In the genomic region with DNA sequence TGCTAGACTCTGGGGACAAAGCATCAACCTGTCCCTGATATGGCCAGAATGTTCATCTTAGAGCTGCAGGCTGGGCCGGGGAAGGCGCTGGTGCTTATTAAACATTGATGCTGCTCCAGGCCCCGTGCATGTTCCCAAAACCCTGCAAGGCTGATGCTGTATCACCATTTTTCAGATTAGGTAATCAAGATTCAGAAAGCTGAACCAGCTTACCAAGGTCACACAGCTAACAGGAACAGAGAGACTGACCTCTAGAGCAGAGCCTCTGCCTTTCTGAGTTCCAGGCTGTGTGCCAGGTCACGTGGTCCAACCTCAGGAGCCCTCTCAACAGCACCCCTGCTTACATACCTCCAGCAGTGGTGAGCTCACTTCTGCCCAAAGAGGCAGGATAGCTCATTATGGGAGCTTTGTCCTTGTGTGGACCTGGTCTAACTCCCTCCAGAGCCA, we compare ENCODE assay signal across 16 cellular contexts. TPM values are rescaled to one million over a fixed set of nuclear protein-coding genes. Genes with fewer than 3 reads are reported as not detected.
A peak's percentile ranks its signal among the peaks of the same experiment; 100 is the strongest.
DNase-seq lines count a peak whose midpoint lies in the region; ATAC-seq and TF ChIP-seq lines count a peak whose summit lies in the region.
"Had no signal": no experiment of that assay in that cellular context is flagged by ENCODE, and none has a peak within 500 bp of the region (broad histone marks: within the 10 kb centered on the region; RNA-seq: fewer than 3 reads in every experiment).

No MANE protein-coding gene starts in this region.

- no peak overlapping the region for H3K4me2 ChIP-seq in MM.1S (ENCODE audit: low read depth, low read length)

- ATAC-seq in body of pancreas (peak; percentile 55), GM19452 (IDR thresholded peaks at IDR 0.05; ENCODE audit: unreplicated experiment) (no peak)

- H3K4me1 ChIP-seq in MM.1S (ENCODE audit: low read length) = no peaks in the 10 kb centered on the region
- no peaks in the 10 kb centered on the region for H3K4me1 ChIP-seq in body of pancreas
- H3K4me1 ChIP-seq: HAP-1 had no signal

- H3K9ac ChIP-seq in MM.1S (ENCODE audit: low read length) = no peak overlapping the region

- H3K27me3 ChIP-seq in MM.1S (replicated peaks; ENCODE audit: insufficient read depth, low read length) = no peaks in the 10 kb centered on the region
- H3K27me3 ChIP-seq in body of pancreas = no peaks in the 10 kb centered on the region
- H3K27me3 ChIP-seq: neutrophil had no signal

- DNase-seq in GM12865 (ENCODE audit: low read depth) = peak; percentile 61
- peak; percentile 32 for DNase-seq in MM.1S
- DNase-seq in body of pancreas = peak in 1 of 4 donors; percentile 34
- DNase-seq in renal cortical epithelial cell (ENCODE audit: low read depth) = peak; percentile 44
- DNase-seq in activated CD4-positive, alpha-beta memory T cell treated with anti-CD3 and anti-CD28 coated beads for 36 hours = no peak
- no peak for DNase-seq in GM19240 (ENCODE audit: insufficient read length, low spot score)
- DNase-seq: activated CD4-positive, alpha-beta T cell treated with anti-CD3 and anti-CD28 coated beads, Interleukin-2, amount 50 U/mL, for 48 hours; aorta; CD4-positive, CD25-positive, alpha-beta regulatory T cell; NCI-H1105 treated with DMSO at 0.1 percent for 48 hours; NCI-H524; stimulated activated naive CD4-positive, alpha-beta T cell had no signal

- H3K27ac ChIP-seq in MM.1S (ENCODE audit: low read length) (no peak overlapping the region), body of pancreas (no peak overlapping the region)
- H3K27ac ChIP-seq: neutrophil had no signal

- no peak for TF ChIP-seq POLR2A in body of pancreas (IDR thresholded peaks at IDR 0.05)

- H3F3A ChIP-seq in MM.1S (ENCODE audit: insufficient read depth, low read length) = no peaks in the 10 kb centered on the region

- no peaks in the 10 kb centered on the region for H3K36me3 Mint-ChIP-seq in activated CD4-positive, alpha-beta memory T cell treated with anti-CD3 and anti-CD28 coated beads for 36 hours
- H3K36me3 Mint-ChIP-seq: CD4-positive, CD25-positive, alpha-beta regulatory T cell had no signal

- no peaks in the 10 kb centered on the region for H3K27me3 Mint-ChIP-seq in activated CD4-positive, alpha-beta memory T cell treated with anti-CD3 and anti-CD28 coated beads for 36 hours

- H3K79me2 ChIP-seq in MM.1S (ENCODE audit: low read length) = no peaks in the 10 kb centered on the region

- TF ChIP-seq CTCF in GM12865 (IDR thresholded peaks at IDR 0.05; ENCODE audit: insufficient read depth, low read depth, low read length, missing control alignments) (no peak), MM.1S (IDR thresholded peaks at IDR 0.05; ENCODE audit: low read length) (no peak), body of pancreas (IDR thresholded peaks at IDR 0.05) (no peak)

- no peaks in the 10 kb centered on the region for H3K4me1 Mint-ChIP-seq in activated CD4-positive, alpha-beta memory T cell treated with anti-CD3 and anti-CD28 coated beads for 36 hours (ENCODE audit: low read depth)
- H3K4me1 Mint-ChIP-seq: CD4-positive, CD25-positive, alpha-beta regulatory T cell had no signal

- WGBS in body of pancreas, 2 donors = 64% methylated on average over 4 of the region's 4 CpGs; no CpG with 5 or more reads in 1 of the 2 donors

- no peak overlapping the region for H2AFZ ChIP-seq in MM.1S (ENCODE audit: low read length)

- no peaks in the 10 kb centered on the region for H3K9me3 Mint-ChIP-seq in activated CD4-positive, alpha-beta memory T cell treated with anti-CD3 and anti-CD28 coated beads for 36 hours

- no peaks in the 10 kb centered on the region for H3K9me2 ChIP-seq in MM.1S (replicated peaks; ENCODE audit: insufficient read depth, low read length)

- H3K4me3 ChIP-seq in GM12865 (ENCODE audit: low read depth, low read length) (no peak overlapping the region), MM.1S (ENCODE audit: low read length) (no peak overlapping the region), body of pancreas (no peak overlapping the region)
- H3K4me3 ChIP-seq: HAP-1 had no signal

- H4K20me1 ChIP-seq in MM.1S (ENCODE audit: insufficient read depth, low read length) = no peaks in the 10 kb centered on the region

- H3K36me3 ChIP-seq in MM.1S (replicated peaks; ENCODE audit: insufficient read depth, low read length) (no peaks in the 10 kb centered on the region), body of pancreas (replicated peaks in 1 of 2; ENCODE audit: insufficient read depth in 1 of 2, low read depth in 2 of 2) (no peaks in the 10 kb centered on the region)
- H3K36me3 ChIP-seq: HAP-1, neutrophil had no signal

- no peak overlapping the region for H3K4me3 Mint-ChIP-seq in activated CD4-positive, alpha-beta memory T cell treated with anti-CD3 and anti-CD28 coated beads for 36 hours
- H3K4me3 Mint-ChIP-seq: CD4-positive, CD25-positive, alpha-beta regulatory T cell had no signal

- no peak overlapping the region for H3K27ac Mint-ChIP-seq in activated CD4-positive, alpha-beta memory T cell treated with anti-CD3 and anti-CD28 coated beads for 36 hours
- H3K27ac Mint-ChIP-seq: CD4-positive, CD25-positive, alpha-beta regulatory T cell had no signal

- POLR2A ChIA-PET in activated CD4-positive, alpha-beta memory T cell treated with anti-CD3 and anti-CD28 coated beads for 36 hours (lab: Charles Lee) = no interaction called here

- intact Hi-C loops in body of pancreas (cut with DNase I) = no loop called here
- intact Hi-C loops in activated CD4-positive, alpha-beta memory T cell treated with anti-CD3 and anti-CD28 coated beads for 36 hours (cut with micrococcal nuclease) = no loop called here

- CTCF ChIA-PET in activated CD4-positive, alpha-beta memory T cell treated with anti-CD3 and anti-CD28 coated beads for 36 hours (lab: Charles Lee) = no interaction called here

- H3K9me3 ChIP-seq in MM.1S (replicated peaks; ENCODE audit: insufficient read depth, low read length) (no peaks in the 10 kb centered on the region), body of pancreas (no peaks in the 10 kb centered on the region)
- H3K9me3 ChIP-seq: HAP-1, neutrophil had no signal

RNA-seq across cellular contexts. Expression of gene VSTM2L, which starts 16.1 kb away (rescaled TPM):
- total RNA-seq in body of pancreas (1 to 10 TPM; 5.3 to 7.0 TPM), renal cortical epithelial cell (8.0 and 12.7 TPM in 2 replicates)
- not detected for total RNA-seq in activated CD4-positive, alpha-beta memory T cell treated with anti-CD3 and anti-CD28 coated beads for 36 hours
- total RNA-seq: CD4-positive, CD25-positive, alpha-beta regulatory T cell; dermis microvascular lymphatic vessel endothelial cell had no signal

Comparison
In these comparisons a context has a peak if more than half of its experiments do, and no peak if none do; other contexts are left out.
1. DNase-seq: peak in GM12865 (single experiment), MM.1S (single experiment) and renal cortical epithelial cell (single experiment); none in activated CD4-positive, alpha-beta memory T cell treated with anti-CD3 and anti-CD28 coated beads for 36 hours (single experiment) and GM19240 (single experiment).